Comparison of ENCODE assay signal across 8 cellular contexts in genomic region chr10:91797077-91797690, GRCh38. TPM values are rescaled to one million over a fixed set of nuclear protein-coding genes. Genes with fewer than 3 reads are reported as not detected.
DNase-seq lines count a peak whose midpoint lies in the region; ATAC-seq and TF ChIP-seq lines count a peak whose summit lies in the region.

No MANE protein-coding gene starts in this region.

- H2BK5ac ChIP-seq in mesendoderm (ENCODE audit: low read length): no peak overlapping the region

- no peak overlapping the region for H2BK15ac ChIP-seq in mesendoderm (replicated peaks; ENCODE audit: low read depth)

- no peaks in the 10 kb centered on the region for H3K36me3 ChIP-seq in left ventricle myocardium inferior
- H3K36me3 ChIP-seq in brain microvascular endothelial cell (replicated peaks): no peaks in the 10 kb centered on the region
- no peaks in the 10 kb centered on the region for H3K36me3 ChIP-seq in mesendoderm (ENCODE audit: control insufficient read depth, insufficient read depth, low read length)
- H3K36me3 ChIP-seq in vagina: no peaks in the 10 kb centered on the region

- peaks cover under 1% of the 10 kb centered on the region for H3K79me1 ChIP-seq in mesendoderm (ENCODE audit: low read length)

- ATAC-seq in left cardiac atrium (no peak), GM18858 (IDR thresholded peaks at IDR 0.05; ENCODE audit: unreplicated experiment) (no peak)

- no peak overlapping the region for H3K56ac ChIP-seq in mesendoderm (ENCODE audit: low read length)

- no peak overlapping the region for H2AK5ac ChIP-seq in mesendoderm (ENCODE audit: low read length)

- H3K4me2 ChIP-seq in mesendoderm (ENCODE audit: low read length): no peak overlapping the region

- H3K27ac ChIP-seq in left ventricle myocardium inferior (replicated peaks) (peak overlapping the region; percentile 97), brain microvascular endothelial cell (no peak overlapping the region), mesendoderm (ENCODE audit: low read depth, low read length) (no peak overlapping the region), vagina (peak overlapping the region; percentile 96)

- no peak for TF ChIP-seq CTCF in left ventricle myocardium inferior (IDR thresholded peaks at IDR 0.05; ENCODE audit: borderline replicate concordance)
- no peak for TF ChIP-seq CTCF in brain microvascular endothelial cell (IDR thresholded peaks at IDR 0.05; ENCODE audit: low read depth, low read length, missing control alignments)
- TF ChIP-seq CTCF in vagina (IDR thresholded peaks at IDR 0.05): no peak

- H3K9ac ChIP-seq in mesendoderm (ENCODE audit: low read length): peak overlapping the region; percentile 66

- no peak for DNase-seq in left ventricle myocardium inferior
- DNase-seq in left cardiac atrium: no peak
- no peak for DNase-seq in brain microvascular endothelial cell
- no peak for DNase-seq in mesendoderm
- no peak for DNase-seq in vagina (ENCODE audit: extremely low spot score in 2 of 2)
- DNase-seq in occipital lobe (lab: John Stamatoyannopoulos, UW): no peak
- DNase-seq in UCSD-AML1 (lab: John Stamatoyannopoulos, UW; ENCODE audit: unreplicated experiment): no peak

- no peak overlapping the region for H4K5ac ChIP-seq in mesendoderm (ENCODE audit: low read length)

- TF ChIP-seq POLR2A in vagina (IDR thresholded peaks at IDR 0.05): no peak

- H3K9me3 ChIP-seq in left ventricle myocardium inferior (replicated peaks) (no peaks in the 10 kb centered on the region), vagina (no peaks in the 10 kb centered on the region)

- WGBS in mesendoderm (ENCODE audit: extremely low coverage, insufficient coverage, low lambda C conversion rate): no CpG with 5 or more reads among the region's 3 CpGs

- H3K27me3 ChIP-seq in left ventricle myocardium inferior (ENCODE audit: low read depth) (no peaks in the 10 kb centered on the region), brain microvascular endothelial cell (replicated peaks) (no peaks in the 10 kb centered on the region), mesendoderm (ENCODE audit: insufficient read depth, low read length, poor library complexity) (no peaks in the 10 kb centered on the region), vagina (no peaks in the 10 kb centered on the region)

- H3K79me2 ChIP-seq in mesendoderm (ENCODE audit: control insufficient read depth, insufficient read depth, low read length): peaks cover 36% of the 10 kb centered on the region

- in situ Hi-C loops in brain microvascular endothelial cell (cut with HindIII; ENCODE audit: low pct_ligation_motif_present, low sequenced_read_pairs): no loop called here

- H3K4me1 ChIP-seq in left ventricle myocardium inferior (peaks cover 58% of the 10 kb centered on the region), mesendoderm (ENCODE audit: control insufficient read depth, low read depth, low read length) (peaks cover 2% of the 10 kb centered on the region), vagina (peaks cover 36% of the 10 kb centered on the region)

- intact Hi-C loops in left ventricle myocardium inferior (cut with micrococcal nuclease): no loop called here
- intact Hi-C loops in left cardiac atrium (cut with DNase I): no loop called here
- intact Hi-C loops in vagina (cut with DNase I): no loop called here

- peak overlapping the region; percentile 37 for H3K23ac ChIP-seq in mesendoderm (ENCODE audit: low read length)

- no peak overlapping the region for H2BK120ac ChIP-seq in mesendoderm (ENCODE audit: low read depth, low read length)

- H3K18ac ChIP-seq in mesendoderm (ENCODE audit: low read length): no peak overlapping the region

- no peak overlapping the region for H4K8ac ChIP-seq in mesendoderm (ENCODE audit: low read depth, low read length)

- peak overlapping the region; percentile 16 for H3K4ac ChIP-seq in mesendoderm (ENCODE audit: low read depth, low read length)

- H3K4me3 ChIP-seq in left ventricle myocardium inferior: peak overlapping the region; percentile 81
- H3K4me3 ChIP-seq in brain microvascular endothelial cell (ENCODE audit: low read depth, low read length): peak overlapping the region; percentile 95
- no peak overlapping the region for H3K4me3 ChIP-seq in mesendoderm (ENCODE audit: low read length)
- peak overlapping the region; percentile 68 to 99 for H3K4me3 ChIP-seq in vagina

RNA-seq across cellular contexts. Expression of gene TNKS2, which starts 1.0 kb away (rescaled TPM):
- 13.8 TPM for total RNA-seq in left ventricle myocardium inferior
- 10 to 100 TPM; 16.5 to 20.9 TPM for total RNA-seq in left cardiac atrium
- 28.4 TPM for polyA plus RNA-seq in mesendoderm (2013, experiment 1 of 2)
- polyA plus RNA-seq in mesendoderm (2013, experiment 2 of 2): 28.9 TPM
- total RNA-seq in vagina: 36.3 TPM
- 151 TPM for total RNA-seq in occipital lobe

Comparison
In these comparisons a context has a peak if more than half of its experiments do, and no peak if none do; other contexts are left out.
1. H3K27ac ChIP-seq: peak in left ventricle myocardium inferior (single experiment) and vagina (single experiment); none in brain microvascular endothelial cell (single experiment) and mesendoderm (single experiment).